In the genomic region with DNA sequence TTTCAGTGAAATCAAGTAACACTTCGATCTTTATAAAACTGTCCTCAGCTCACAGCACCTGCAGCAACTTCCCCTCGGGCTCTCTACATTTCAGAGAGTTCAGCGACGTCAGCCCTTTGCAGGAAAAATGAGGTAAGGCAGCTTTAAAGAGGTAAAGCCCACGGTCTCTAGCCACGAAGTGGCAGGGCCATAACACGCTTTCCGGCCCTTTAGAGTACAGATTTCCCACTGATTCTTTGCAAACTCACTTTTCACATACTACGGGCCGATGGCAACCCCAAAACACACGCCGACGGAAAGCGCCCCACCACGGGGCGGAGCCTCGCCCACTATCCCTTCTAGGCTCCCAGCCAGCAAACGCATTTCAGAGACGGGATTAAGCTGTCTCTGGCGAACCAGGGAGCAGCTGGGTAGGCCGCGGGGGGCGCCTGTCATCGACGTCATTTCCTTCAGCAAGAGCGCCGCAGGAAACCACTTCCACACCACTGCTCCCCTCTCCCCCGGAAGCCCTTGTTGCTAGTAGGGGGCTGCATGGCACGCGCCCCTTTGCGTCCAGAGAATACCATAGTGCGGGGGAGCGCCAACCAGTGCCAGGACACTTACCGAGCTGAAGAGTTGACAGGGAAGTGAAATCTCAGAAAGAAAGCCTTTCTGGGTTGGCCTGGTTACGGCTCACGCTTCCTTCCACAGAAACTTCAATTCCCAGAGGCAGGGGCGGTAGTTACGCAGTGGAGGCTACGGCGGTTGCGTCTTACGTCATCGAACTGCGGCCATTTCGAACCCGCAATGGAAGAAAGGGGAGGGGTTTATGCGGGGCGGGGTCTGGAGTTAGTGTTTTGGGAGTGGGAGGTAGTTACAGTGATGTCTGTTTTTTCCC, we compare ENCODE assay signal across 8 cellular contexts. TPM values are rescaled to one million over a fixed set of nuclear protein-coding genes. Genes with fewer than 3 reads are reported as not detected.
A peak's percentile ranks its signal among the peaks of the same experiment; 100 is the strongest.
DNase-seq lines count a peak whose midpoint lies in the region; ATAC-seq and TF ChIP-seq lines count a peak whose summit lies in the region.

A gene with protein sequence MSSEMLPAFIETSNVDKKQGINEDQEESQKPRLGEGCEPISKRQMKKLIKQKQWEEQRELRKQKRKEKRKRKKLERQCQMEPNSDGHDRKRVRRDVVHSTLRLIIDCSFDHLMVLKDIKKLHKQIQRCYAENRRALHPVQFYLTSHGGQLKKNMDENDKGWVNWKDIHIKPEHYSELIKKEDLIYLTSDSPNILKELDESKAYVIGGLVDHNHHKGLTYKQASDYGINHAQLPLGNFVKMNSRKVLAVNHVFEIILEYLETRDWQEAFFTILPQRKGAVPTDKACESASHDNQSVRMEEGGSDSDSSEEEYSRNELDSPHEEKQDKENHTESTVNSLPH (minus strand): TSS at position 730 of the 877 bp plus-strand sequence. CDS start 4,701 bp downstream, outside the sequence.

- peak; percentile 98 for ATAC-seq in gastroesophageal sphincter

- TF ChIP-seq CTCF in gastroesophageal sphincter (IDR thresholded peaks at IDR 0.05) = peak in 3 of 4 experiments; percentile 29 to 41 (median 36)
- TF ChIP-seq CTCF in neutrophil (IDR thresholded peaks at IDR 0.05) = peak; percentile 19

- H3K27me3 ChIP-seq in gastroesophageal sphincter (no peaks in the 10 kb centered on the region), neutrophil (peaks cover 22% of the 10 kb centered on the region)

- no peak for TF ChIP-seq EP300 in gastroesophageal sphincter (IDR thresholded peaks at IDR 0.05)

- POLR2A ChIA-PET in HEK293T (lab: Yijun Ruan, JAX) = interaction anchor here (0.6 to 2.1 kb wide), 12 partner anchors 10 to 387 kb away, joined by 3 to 14 read pairs (median 6); a partner anchor contains a TSS

- TF ChIP-seq POLR2A in gastroesophageal sphincter (IDR thresholded peaks at IDR 0.05) = peak; percentile 52 to 66

- H3K9me3 ChIP-seq in gastroesophageal sphincter = no peaks in the 10 kb centered on the region
- no peaks in the 10 kb centered on the region for H3K9me3 ChIP-seq in neutrophil

- 0% methylated on average over 13 to 31 of the region's 48 CpGs for WGBS in gastroesophageal sphincter (ENCODE audit: low coverage in 1 of 2), 2 donors

- CTCF ChIA-PET in HEK293T (lab: Yijun Ruan, JAX) = no interaction called here

- H3K4me3 ChIP-seq in gastroesophageal sphincter (peak within 1 kb of the TSS; percentile 58 to 78), neutrophil (ENCODE audit: low read depth in 1 of 2, low read length in 1 of 2) (peak within 1 kb of the TSS; percentile 79 to 80)

- H3K36me3 ChIP-seq in gastroesophageal sphincter = no peaks in the 10 kb centered on the region
- no peaks in the 10 kb centered on the region for H3K36me3 ChIP-seq in neutrophil

- H3K27ac ChIP-seq in gastroesophageal sphincter (peak within 1 kb of the TSS; percentile 87 to 96 (median 94)), neutrophil (peak within 1 kb of the TSS; percentile 88)

- DNase-seq in GF-D8 (lab: John Stamatoyannopoulos, UW) = peak; percentile 95
- DNase-seq in HEK293T (ENCODE audit: extremely low spot score) = peak; percentile 87
- DNase-seq in MV-4-11 (lab: John Stamatoyannopoulos, UW) = peak; percentile 97
- peak; percentile 96 for DNase-seq in SK-MEL-5 (ENCODE audit: low read depth, low spot score)
- DNase-seq in activated naive CD4-positive, alpha-beta T cell treated with anti-CD3 and anti-CD28 coated beads, Interleukin-2, amount 50 U/mL, for 16 hours = peak; percentile 96
- DNase-seq in superior temporal gyrus (ENCODE audit: extremely low spot score) = peak; percentile 99

- in situ Hi-C loops in SK-MEL-5 (cut with HindIII; ENCODE audit: low pct_unique_long_range_greater_than_20kb, low sequenced_read_pairs) = no loop called here

- peaks cover 0 to 17% (median 3%) of the 10 kb centered on the region in 3 donors for H3K4me1 ChIP-seq in gastroesophageal sphincter
- H3K4me1 ChIP-seq in neutrophil (ENCODE audit: control insufficient read depth in 1 of 2, insufficient read depth in 1 of 2, low read depth in 1 of 2, low read length in 1 of 2) = peaks cover 12 to 15% of the 10 kb centered on the region in 2 experiments

TF ChIP-seq in HEK293T, 16 proteins besides CTCF, POLR2A, EP300 and RAD21:
- TF ChIP-seq SUZ12 (IDR thresholded peaks at IDR 0.05) (no peak), FOXA1 (IDR thresholded peaks at IDR 0.05) (no peak), ZNF384 (IDR thresholded peaks at IDR 0.05) (no peak), BHLHE40 (IDR thresholded peaks at IDR 0.05; ENCODE audit: borderline replicate concordance) (no peak), L3MBTL2 (conservative IDR thresholded peaks at IDR 0.05) (peak; percentile 53; the same call in 1 of the 2 replicates), TARDBP (IDR thresholded peaks at IDR 0.05) (no peak), ELF4 (IDR thresholded peaks at IDR 0.05) (peak; percentile 73), FOXM1 (IDR thresholded peaks at IDR 0.05; ENCODE audit: borderline replicate concordance) (no peak), SP1 (IDR thresholded peaks at IDR 0.05) (no peak), FOXK2 (IDR thresholded peaks at IDR 0.05) (no peak), LEF1 (IDR thresholded peaks at IDR 0.05; ENCODE audit: borderline replicate concordance) (no peak), HDGF (IDR thresholded peaks at IDR 0.05; ENCODE audit: borderline replicate concordance) (no peak)
- TF ChIP-seq, protein P1, sequence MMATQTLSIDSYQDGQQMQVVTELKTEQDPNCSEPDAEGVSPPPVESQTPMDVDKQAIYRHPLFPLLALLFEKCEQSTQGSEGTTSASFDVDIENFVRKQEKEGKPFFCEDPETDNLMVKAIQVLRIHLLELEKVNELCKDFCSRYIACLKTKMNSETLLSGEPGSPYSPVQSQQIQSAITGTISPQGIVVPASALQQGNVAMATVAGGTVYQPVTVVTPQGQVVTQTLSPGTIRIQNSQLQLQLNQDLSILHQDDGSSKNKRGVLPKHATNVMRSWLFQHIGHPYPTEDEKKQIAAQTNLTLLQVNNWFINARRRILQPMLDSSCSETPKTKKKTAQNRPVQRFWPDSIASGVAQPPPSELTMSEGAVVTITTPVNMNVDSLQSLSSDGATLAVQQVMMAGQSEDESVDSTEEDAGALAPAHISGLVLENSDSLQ (IDR thresholded peaks at IDR 0.05) = peak; percentile 96

RNA-seq across cellular contexts. Expression of the gene that starts here (rescaled TPM):
- 8.4 and 9.0 TPM in 2 replicates for total RNA-seq in SK-MEL-5 (2014; rRNA removed; shearing (Covaris generic))
- polyA plus RNA-seq in SK-MEL-5 (2015; cell fraction: cytosol; rRNA removed) = 4.8 and 6.8 TPM in 2 replicates
- 6.2 and 10.5 TPM in 2 replicates for polyA plus RNA-seq in SK-MEL-5 (2015; cell fraction: nucleus; rRNA removed)
- total RNA-seq in gastroesophageal sphincter = 10 to 100 TPM in 1 of 4 donors, 1 to 10 TPM in 3; 3.8 to 10.2 (median 5.7) TPM

Comparison
In these comparisons a context has a peak if more than half of its experiments do, and no peak if none do; other contexts are left out.
1. Peak in every context shown above with its lines: DNase-seq, ATAC-seq, H3K4me3 ChIP-seq and H3K27ac ChIP-seq.